10 cellular contexts compared by ENCODE assay signal in genomic region chr9:130893250-130894101, GRCh38. TPM values are rescaled to one million over a fixed set of nuclear protein-coding genes. Genes with fewer than 3 reads are reported as not detected.
DNase-seq lines count a peak whose midpoint lies in the region; ATAC-seq and TF ChIP-seq lines count a peak whose summit lies in the region.
"Had no signal": no experiment of that assay in that cellular context is flagged by ENCODE, and none has a peak within 500 bp of the region (broad histone marks: within the 10 kb centered on the region; RNA-seq: fewer than 3 reads in every experiment).

No MANE protein-coding gene starts in this region.

- H3K27ac ChIP-seq in SK-N-SH (ENCODE audit: low read depth in 2 of 2, low read length in 1 of 2) (no peak overlapping the region), colonic mucosa (no peak overlapping the region), liver (ENCODE audit: low read depth in 1 of 2, low read length in 2 of 2) (no peak overlapping the region), upper lobe of right lung (peak overlapping the region; percentile 63)

- DNase-seq in SK-N-SH (peak; percentile 41), colonic mucosa (no peak), upper lobe of right lung (peak; percentile 82), AG20443 (ENCODE audit: low spot score) (no peak)
- no peak for DNase-seq in activated CD8-positive, alpha-beta T cell treated with anti-CD3 and anti-CD28 coated beads, Interleukin-2, amount 10 ng/mL, durations not matched to agents 7 days and 5 days
- DNase-seq: activated T-cell treated with anti-CD3 and anti-CD28 coated beads, Interleukin-2, amount 50 U/mL, for 48 hours had no signal

- H3F3A ChIP-seq in SK-N-SH (replicated peaks; ENCODE audit: insufficient read depth) = peaks cover 9% of the 10 kb centered on the region

- H4K20me1 ChIP-seq in SK-N-SH (ENCODE audit: insufficient read depth) = peaks cover 35% of the 10 kb centered on the region; the same call in 1 of the 2 replicates

- no peak overlapping the region for H3K27ac Mint-ChIP-seq in activated CD8-positive, alpha-beta T cell treated with anti-CD3 and anti-CD28 coated beads, Interleukin-2, amount 10 ng/mL, durations not matched to agents 7 days and 5 days

- TF ChIP-seq CTCF in SK-N-SH (IDR thresholded peaks at IDR 0.05) = 0 out of 2 replicates have a peak, but pooled peaks have one; percentile 10
- TF ChIP-seq CTCF in colonic mucosa (IDR thresholded peaks at IDR 0.05) = peak; percentile 35
- TF ChIP-seq CTCF in liver (IDR thresholded peaks at IDR 0.05; ENCODE audit: low read depth, low read length, missing input control) = peak; percentile 30
- peak; percentile 38 for TF ChIP-seq CTCF in upper lobe of right lung (IDR thresholded peaks at IDR 0.05)

- ATAC-seq in SK-N-SH treated with all-trans-retinoic acid at 6 μM for 48 hours (no peak), upper lobe of right lung (peak; percentile 92), GM19035 (IDR thresholded peaks at IDR 0.05; ENCODE audit: unreplicated experiment) (no peak)
- ATAC-seq in activated CD8-positive, alpha-beta T cell treated with anti-CD3 and anti-CD28 coated beads, Interleukin-2, amount 10 ng/mL, durations not matched to agents 7 days and 5 days = no peak

- H2AFZ ChIP-seq in SK-N-SH (ENCODE audit: low read depth) = no peak overlapping the region

- H3K9me2 ChIP-seq in SK-N-SH = no peaks in the 10 kb centered on the region

- WGBS in SK-N-SH (ENCODE audit: low lambda C conversion rate) = 92% methylated on average over 15 of the region's 37 CpGs
- 70% methylated on average over 37 of the region's 37 CpGs for WGBS in liver

- no peak overlapping the region for H3K4me3 Mint-ChIP-seq in activated CD8-positive, alpha-beta T cell treated with anti-CD3 and anti-CD28 coated beads, Interleukin-2, amount 10 ng/mL, durations not matched to agents 7 days and 5 days

- no peaks in the 10 kb centered on the region for H3K4me1 Mint-ChIP-seq in activated CD8-positive, alpha-beta T cell treated with anti-CD3 and anti-CD28 coated beads, Interleukin-2, amount 10 ng/mL, durations not matched to agents 7 days and 5 days (ENCODE audit: low read depth)

- intact Hi-C loops in colonic mucosa (cut with DNase I) = loop anchor here (5.0 to 10.0 kb wide), 2 partner anchors 49 to 101 kb away; no protein-coding TSS in a partner anchor
- intact Hi-C loops in upper lobe of right lung (cut with DNase I) = no loop called here

- no peaks in the 10 kb centered on the region for H3K27me3 Mint-ChIP-seq in activated CD8-positive, alpha-beta T cell treated with anti-CD3 and anti-CD28 coated beads, Interleukin-2, amount 10 ng/mL, durations not matched to agents 7 days and 5 days (ENCODE audit: low read depth)

- H3K9ac ChIP-seq in SK-N-SH = no peak overlapping the region
- H3K9ac ChIP-seq in colonic mucosa (ENCODE audit: low read depth in 2 of 2, low read length in 2 of 2) = no peak overlapping the region
- no peak overlapping the region for H3K9ac ChIP-seq in liver (ENCODE audit: low read depth in 1 of 2, low read length in 2 of 2)

- H3K9me3 ChIP-seq in SK-N-SH (no peaks in the 10 kb centered on the region), colonic mucosa (no peaks in the 10 kb centered on the region), liver (ENCODE audit: control insufficient read depth in 4 of 4, low read length in 3 of 4) (no peaks in the 10 kb centered on the region), upper lobe of right lung (no peaks in the 10 kb centered on the region)

- H3K4me2 ChIP-seq in SK-N-SH = no peak overlapping the region

- H3K4me3 ChIP-seq in SK-N-SH (ENCODE audit: low read depth in 2 of 2, low read length in 1 of 2) (no peak overlapping the region), colonic mucosa (no peak overlapping the region), liver (ENCODE audit: low read depth in 1 of 3, low read length in 3 of 3) (no peak overlapping the region), upper lobe of right lung (peak overlapping the region; percentile 10)

- H3K27me3 ChIP-seq in SK-N-SH (ENCODE audit: insufficient read depth) (no peaks in the 10 kb centered on the region), colonic mucosa (no peaks in the 10 kb centered on the region), liver (ENCODE audit: control insufficient read depth in 4 of 4, insufficient read depth in 4 of 4, low read length in 3 of 4) (no peaks in the 10 kb centered on the region), upper lobe of right lung (no peaks in the 10 kb centered on the region)

- POLR2A ChIA-PET in SK-N-SH (lab: Yijun Ruan, JAX) = no interaction called here
- POLR2A ChIA-PET in activated CD8-positive, alpha-beta T cell treated with anti-CD3 and anti-CD28 coated beads, Interleukin-2, amount 10 ng/mL, durations not matched to agents 7 days and 5 days (lab: Charles Lee) = no interaction called here

- H3K9me3 Mint-ChIP-seq in activated CD8-positive, alpha-beta T cell treated with anti-CD3 and anti-CD28 coated beads, Interleukin-2, amount 10 ng/mL, durations not matched to agents 7 days and 5 days (ENCODE audit: insufficient read depth) = no peaks in the 10 kb centered on the region

- no peak for TF ChIP-seq EP300 in SK-N-SH (IDR thresholded peaks at IDR 0.05; ENCODE audit: borderline replicate concordance in 1 of 2, low read depth in 1 of 2, low read length in 1 of 2)

- H3K36me3 ChIP-seq in SK-N-SH (replicated peaks in 1 of 2; ENCODE audit: control insufficient read depth in 1 of 2, insufficient read depth in 2 of 2, low read length in 1 of 2) (peaks cover 24 to 47% of the 10 kb centered on the region in 2 experiments), colonic mucosa (peaks cover 6% of the 10 kb centered on the region), liver (ENCODE audit: control insufficient read depth in 4 of 4, insufficient read depth in 3 of 4, low read depth in 1 of 4, low read length in 3 of 4) (peaks cover 0 to 12% (median under 1%) of the 10 kb centered on the region in 4 donors), upper lobe of right lung (peaks cover 31% of the 10 kb centered on the region)

- no peaks in the 10 kb centered on the region for H3K36me3 Mint-ChIP-seq in activated CD8-positive, alpha-beta T cell treated with anti-CD3 and anti-CD28 coated beads, Interleukin-2, amount 10 ng/mL, durations not matched to agents 7 days and 5 days (ENCODE audit: low read depth)

- CTCF ChIA-PET in SK-N-SH (lab: Yijun Ruan, JAX) = interaction anchor here (0.8 to 4.1 kb wide), 6 partner anchors 15 to 192 kb away, joined by 3 to 19 read pairs (median 7); no protein-coding TSS in a partner anchor
- CTCF ChIA-PET in activated CD8-positive, alpha-beta T cell treated with anti-CD3 and anti-CD28 coated beads, Interleukin-2, amount 10 ng/mL, durations not matched to agents 7 days and 5 days (lab: Charles Lee) = no interaction called here

- TF ChIP-seq RAD21 in SK-N-SH (IDR thresholded peaks at IDR 0.05; ENCODE audit: low read length) (no peak), liver (IDR thresholded peaks at IDR 0.05) (no peak)

- H3K79me2 ChIP-seq in SK-N-SH (ENCODE audit: insufficient read depth) = no peaks in the 10 kb centered on the region

- H3K4me1 ChIP-seq in SK-N-SH (ENCODE audit: control insufficient read depth in 1 of 2, insufficient read depth in 2 of 2, low read depth in 1 of 2, low read length in 1 of 2) (peaks cover 0 to 3% of the 10 kb centered on the region in 2 experiments; a peak in 1 of 4 replicates), colonic mucosa (no peaks in the 10 kb centered on the region), liver (ENCODE audit: control insufficient read depth in 4 of 4, insufficient read depth in 4 of 4, low read length in 3 of 4) (no peaks in the 10 kb centered on the region), upper lobe of right lung (no peaks in the 10 kb centered on the region)

TF ChIP-seq in SK-N-SH, 30 proteins besides CTCF, POLR2A, EP300 and RAD21 (continues in another document):
- TF ChIP-seq TEAD4 (IDR thresholded peaks at IDR 0.05; ENCODE audit: borderline replicate concordance, insufficient read depth) (no peak), RXRA (IDR thresholded peaks at IDR 0.05; ENCODE audit: borderline replicate concordance, low read depth) (no peak)

TF ChIP-seq in SK-N-SH treated with all-trans-retinoic acid at 6 μM for 48 hours, 23 proteins besides CTCF, POLR2A, EP300 and RAD21:
- no peak for TF ChIP-seq ZNF565 (CRISPR knock-in tag; conservative IDR thresholded peaks at IDR 0.05; ENCODE audit: low read depth)

TF ChIP-seq in liver, 16 proteins besides CTCF, POLR2A, EP300 and RAD21 (continues in another document):
- no peak for TF ChIP-seq MAX (IDR thresholded peaks at IDR 0.05)
- no peak for TF ChIP-seq JUND (IDR thresholded peaks at IDR 0.05)
- TF ChIP-seq HNF4A (conservative IDR thresholded peaks at IDR 0.05) = no peak

RNA-seq across cellular contexts. Expression of gene QRFP, which starts 3.1 kb away (rescaled TPM):
- not detected in 2 replicates for polyA plus RNA-seq in SK-N-SH (2012; rRNA removed)
- polyA plus RNA-seq in SK-N-SH (2012; cell fraction: cytosol; rRNA removed) = not detected in 2 replicates
- not detected in 2 replicates for polyA plus RNA-seq in SK-N-SH (2012; cell fraction: nucleus; rRNA removed)
- total RNA-seq in colonic mucosa = under 1 TPM in 1 of 2 donors, not detected in 1; 0.77 TPM
- total RNA-seq in liver = under 1 TPM in 1 of 2 donors, not detected in 1; 0.05 TPM
- not detected for polyA plus RNA-seq in liver
- not detected for total RNA-seq in upper lobe of right lung
- not detected for total RNA-seq in activated CD8-positive, alpha-beta T cell treated with anti-CD3 and anti-CD28 coated beads, Interleukin-2, amount 10 ng/mL, durations not matched to agents 7 days and 5 days
- total RNA-seq: fibroblast of lung had no signal
- polyA plus RNA-seq: fibroblast of lung had no signal

RNA-seq across cellular contexts. Expression of gene FIBCD1, which starts 45.6 kb away (rescaled TPM):
- polyA plus RNA-seq in SK-N-SH (2012; rRNA removed) = 0.86 and 1.3 TPM in 2 replicates
- polyA plus RNA-seq in SK-N-SH (2012; cell fraction: cytosol; rRNA removed) = 0.13 and 0.33 TPM in 2 replicates
- 1.2 and 1.3 TPM in 2 replicates for polyA plus RNA-seq in SK-N-SH (2012; cell fraction: nucleus; rRNA removed)
- 10 to 100 TPM in 1 of 2 donors, 1 to 10 TPM in 1; 9.0 to 32.9 TPM for total RNA-seq in colonic mucosa
- not detected for total RNA-seq in liver
- not detected for polyA plus RNA-seq in liver
- 2.7 TPM for total RNA-seq in upper lobe of right lung
- not detected for total RNA-seq in activated CD8-positive, alpha-beta T cell treated with anti-CD3 and anti-CD28 coated beads, Interleukin-2, amount 10 ng/mL, durations not matched to agents 7 days and 5 days

RNA-seq across cellular contexts. Expression of gene ABL1, which starts 58.4 kb away (rescaled TPM):
- polyA plus RNA-seq in SK-N-SH (2012; rRNA removed) (23.5 and 24.6 TPM in 2 replicates), liver (10 to 100 TPM in 1 of 2 donors, 1 to 10 TPM in 1; 4.2 to 10.7 TPM)
- polyA plus RNA-seq in SK-N-SH (2012; cell fraction: cytosol; rRNA removed) = 16.8 and 22.1 TPM in 2 replicates
- polyA plus RNA-seq in SK-N-SH (2012; cell fraction: nucleus; rRNA removed) = 46.2 and 46.5 TPM in 2 replicates
- total RNA-seq in colonic mucosa (10 to 100 TPM; 86.0 to 97.9 TPM), liver (10 to 100 TPM; 11.2 to 14.2 TPM), upper lobe of right lung (52.1 TPM)
- total RNA-seq in activated CD8-positive, alpha-beta T cell treated with anti-CD3 and anti-CD28 coated beads, Interleukin-2, amount 10 ng/mL, durations not matched to agents 7 days and 5 days = 10 to 100 TPM; 31.7 to 34.1 TPM

Comparison
In these comparisons a context has a peak if more than half of its experiments do, and no peak if none do; other contexts are left out.
1. DNase-seq: peak in SK-N-SH (single experiment) and upper lobe of right lung (single experiment); none in colonic mucosa (single experiment), AG20443 (single experiment) and activated CD8-positive, alpha-beta T cell treated with anti-CD3 and anti-CD28 coated beads, Interleukin-2, amount 10 ng/mL, durations not matched to agents 7 days and 5 days (single experiment).
2. Peak in every context shown above with its lines, with median percentiles within 50 percentile points of each other: CTCF ChIP-seq.